10 cellular contexts compared by ENCODE assay signal in genomic region chr1:155968670-155969069, GRCh38. TPM values are rescaled to one million over a fixed set of nuclear protein-coding genes. Genes with fewer than 3 reads are reported as not detected.
DNase-seq lines count a peak whose midpoint lies in the region; ATAC-seq, FAIRE-seq and TF ChIP-seq lines count a peak whose summit lies in the region.
"Had no signal": no experiment of that assay in that cellular context is flagged by ENCODE, and none has a peak within 500 bp of the region (broad histone marks: within the 10 kb centered on the region; RNA-seq: fewer than 3 reads in every experiment).

No MANE protein-coding gene starts in this region.

- H3K9ac ChIP-seq in HepG2 (ENCODE audit: insufficient read depth, low read depth, low read length) = no peak overlapping the region

- H2AFZ ChIP-seq in HepG2 (ENCODE audit: low read length) = no peak overlapping the region

- FAIRE-seq in HepG2 (lab: Jason Lieb, UNC) = no peak
- FAIRE-seq: colon had no signal

- peaks cover 33% of the 10 kb centered on the region for H3K79me2 ChIP-seq in HepG2 (ENCODE audit: insufficient read depth, low read length)

- no peak overlapping the region for H3K4me2 ChIP-seq in HepG2 (ENCODE audit: low read depth, low read length)

- TF ChIP-seq POLR2A in HepG2 (IDR thresholded peaks at IDR 0.05; ENCODE audit: insufficient read depth in 1 of 2, low read depth in 2 of 2, low read length in 2 of 2) (no peak), right lobe of liver (IDR thresholded peaks at IDR 0.05) (no peak), body of pancreas (IDR thresholded peaks at IDR 0.05) (no peak)

- H3K4me3 ChIP-seq in HepG2 (replicated peaks in 1 of 3; ENCODE audit: insufficient read depth in 1 of 3, low read depth in 2 of 3, low read length in 3 of 3) (no peak overlapping the region), right lobe of liver (no peak overlapping the region), muscle layer of duodenum (ENCODE audit: low read depth in 1 of 2, low read length in 2 of 2) (peak overlapping the region in 1 of 2 donors; percentile 19), body of pancreas (no peak overlapping the region)

- in situ Hi-C loops in HepG2 (cut with HindIII; ENCODE audit: extremely low pct_ligation_motif_present, low pct_unique_long_range_greater_than_20kb) = no loop called here

- intact Hi-C loops in HepG2 (cut with micrococcal nuclease; ENCODE audit: unreplicated experiment) (no loop called here), right lobe of liver (cut with DNase I) (no loop called here), body of pancreas (cut with DNase I) (no loop called here)

- WGBS in HepG2 (ENCODE audit: low lambda C conversion rate) = 94% methylated on average over 3 of the region's 3 CpGs
- WGBS in right lobe of liver (ENCODE audit: insufficient coverage, low coverage, low lambda C conversion rate, missing lambda C conversion rate) = 72% methylated on average over 2 of the region's 3 CpGs
- WGBS in body of pancreas, 2 donors = 51 to 70% methylated on average over 3 of the region's 3 CpGs

- H3K36me3 ChIP-seq in HepG2 (replicated peaks in 1 of 2; ENCODE audit: control insufficient read depth in 1 of 2, insufficient read depth in 2 of 2, low read length in 2 of 2) (peaks cover 24 to 47% of the 10 kb centered on the region in 2 experiments), right lobe of liver (peaks cover 0 to 15% (median 2%) of the 10 kb centered on the region in 4 donors), muscle layer of duodenum (ENCODE audit: control insufficient read depth in 1 of 2, insufficient read depth in 2 of 2, low read length in 2 of 2) (peaks cover 20 to 24% of the 10 kb centered on the region in 2 donors), body of pancreas (replicated peaks in 1 of 2; ENCODE audit: insufficient read depth in 1 of 2, low read depth in 2 of 2) (peaks cover 6 to 7% of the 10 kb centered on the region in 2 donors)

- peaks cover 2% of the 10 kb centered on the region; the same call in 1 of the 2 replicates for H4K20me1 ChIP-seq in HepG2 (ENCODE audit: insufficient read depth, low read length)

- TF ChIP-seq CTCF in HepG2 (CRISPR knock-in tag; IDR thresholded peaks at IDR 0.05) (no peak), right lobe of liver (IDR thresholded peaks at IDR 0.05) (no peak), foreskin keratinocyte (conservative IDR thresholded peaks at IDR 0.05) (no peak), body of pancreas (IDR thresholded peaks at IDR 0.05) (no peak)

- ATAC-seq in HepG2 (no peak), right lobe of liver (no peak), foreskin keratinocyte (no peak), body of pancreas (no peak), GM19324 (IDR thresholded peaks at IDR 0.05; ENCODE audit: low FRiP score, unreplicated experiment) (no peak)

- H3K9me3 ChIP-seq in HepG2 (ENCODE audit: low read length) (no peaks in the 10 kb centered on the region), right lobe of liver (no peaks in the 10 kb centered on the region), muscle layer of duodenum (ENCODE audit: control insufficient read depth in 1 of 2, low read length in 2 of 2) (no peaks in the 10 kb centered on the region), body of pancreas (no peaks in the 10 kb centered on the region)

- no peaks in the 10 kb centered on the region for H3K27me3 ChIP-seq in HepG2 (ENCODE audit: control insufficient read depth in 1 of 2, insufficient read depth in 2 of 2, low read length in 2 of 2)
- no peaks in the 10 kb centered on the region for H3K27me3 ChIP-seq in right lobe of liver
- H3K27me3 ChIP-seq in muscle layer of duodenum (ENCODE audit: low read depth, low read length) = no peaks in the 10 kb centered on the region
- H3K27me3 ChIP-seq in foreskin keratinocyte = no peaks in the 10 kb centered on the region
- no peaks in the 10 kb centered on the region for H3K27me3 ChIP-seq in body of pancreas

- no peak for TF ChIP-seq EP300 in HepG2 (IDR thresholded peaks at IDR 0.05; ENCODE audit: low read depth in 2 of 2, low read length in 2 of 2)
- no peak for TF ChIP-seq EP300 in HepG2 (CRISPR knock-in tag; IDR thresholded peaks at IDR 0.05; ENCODE audit: borderline replicate concordance)

- CTCF ChIA-PET in HepG2 (lab: Yijun Ruan, JAX; ENCODE audit: low intra/inter-chr PET ratio, low total read pairs) = no interaction called here

- BruUV-seq in HepG2 (replicated peaks; lab: Mats Ljungman, UMichigan) = no TSS peak

- peak overlapping the region; percentile 86 for H3K27ac ChIP-seq in HepG2 (ENCODE audit: extremely low read length, insufficient read depth, low read length)
- peak overlapping the region in 1 of 3 donors; percentile 51 for H3K27ac ChIP-seq in right lobe of liver
- peak overlapping the region; percentile 50 for H3K27ac ChIP-seq in muscle layer of duodenum (ENCODE audit: low read length)
- no peak overlapping the region for H3K27ac ChIP-seq in foreskin keratinocyte
- peak overlapping the region in 1 of 4 donors; percentile 46 for H3K27ac ChIP-seq in body of pancreas

- H3K4me1 ChIP-seq in HepG2 (ENCODE audit: insufficient read depth, low read length) = peaks cover 79% of the 10 kb centered on the region
- H3K4me1 ChIP-seq in right lobe of liver = peaks cover 0 to 22% (median 5%) of the 10 kb centered on the region in 4 donors
- peaks cover 39 to 73% of the 10 kb centered on the region in 2 donors for H3K4me1 ChIP-seq in muscle layer of duodenum (ENCODE audit: control insufficient read depth in 1 of 2, insufficient read depth in 2 of 2, low read length in 2 of 2)
- H3K4me1 ChIP-seq in foreskin keratinocyte = no peaks in the 10 kb centered on the region
- peaks cover 5% of the 10 kb centered on the region for H3K4me1 ChIP-seq in body of pancreas

- TF ChIP-seq RAD21 in HepG2 (CRISPR knock-in tag; IDR thresholded peaks at IDR 0.05) = no peak

- DNase-seq in HepG2 (ENCODE audit: low spot score) (no peak), right lobe of liver (no peak), dermis blood vessel endothelial cell (peak; percentile 49), foreskin keratinocyte (no peak), body of pancreas (no peak), T1000 (lab: John Stamatoyannopoulos, UW) (no peak)
- DNase-seq: stimulated activated CD4-positive, alpha-beta T cell treated with anti-CD3 and anti-CD28 coated beads, Interleukin-2, amount 100 ng/mL, for 24 hours had no signal

- POLR2A ChIA-PET in HepG2 (lab: Yijun Ruan, JAX) = interaction anchor here (0.9 to 5.0 kb wide), 6 partner anchors 9 to 34 kb away, joined by 3 to 64 read pairs (median 12); partner anchors contain the start of genes ARHGEF2 and KHDC4

RNA-seq across cellular contexts. Expression of gene ARHGEF2, which starts 9.7 kb away (rescaled TPM):
- total RNA-seq in HepG2 (2016; rRNA removed; fragmentation: Illumina TruSeq; extraction: Trizol) (15.0 and 16.1 TPM in 2 replicates), right lobe of liver (10 to 100 TPM in 4 of 6 experiments, 1 to 10 TPM in 2; 7.9 to 23.8 (median 13.1) TPM), dermis blood vessel endothelial cell (101 and 147 TPM in 2 replicates), foreskin keratinocyte (44.0 and 48.6 TPM in 2 replicates), body of pancreas (10 to 100 TPM; 31.9 to 32.6 TPM)
- 7.7 and 8.4 TPM in 2 replicates for total RNA-seq in HepG2 (2016; cell fraction: cytosol; rRNA removed; fragmentation: Illumina TruSeq; extraction: Trizol; ENCODE audit: low read depth)
- 12.9 and 18.6 TPM in 2 replicates for total RNA-seq in HepG2 (2016; cell fraction: insoluble cytoplasmic fraction; rRNA removed; fragmentation: Illumina TruSeq; extraction: Trizol)
- 10.3 and 11.1 TPM in 2 replicates for total RNA-seq in HepG2 (2016; cell fraction: membrane; rRNA removed; fragmentation: Illumina TruSeq; extraction: Trizol)
- total RNA-seq in HepG2 (2016; cell fraction: nucleus; rRNA removed; fragmentation: Illumina TruSeq; extraction: Trizol) = 13.2 and 15.5 TPM in 2 replicates
- polyA plus RNA-seq in HepG2 (2011; rRNA removed) (32.1 and 33.1 TPM in 2 replicates), foreskin keratinocyte (24.4 and 25.5 TPM in 2 replicates)
- 15.2 and 17.5 TPM in 2 replicates for polyA plus RNA-seq in HepG2 (2011; cell fraction: cytosol; rRNA removed)
- polyA plus RNA-seq in HepG2 (2011; cell fraction: nucleus; rRNA removed) = 104 and 108 TPM in 2 replicates
- 28.0 and 37.8 TPM in 2 replicates for polyA plus RNA-seq in HepG2 (2012)
- 1.9 and 2.0 TPM in 2 replicates for polyA plus RNA-seq in HepG2 (2016; cell fraction: cytosol; fragmentation: Illumina TruSeq; extraction: Trizol; ENCODE audit: low read depth)
- 13.1 and 13.4 TPM in 2 replicates for polyA plus RNA-seq in HepG2 (2016; cell fraction: insoluble cytoplasmic fraction; fragmentation: Illumina TruSeq; extraction: Trizol; ENCODE audit: low read depth)
- polyA plus RNA-seq in HepG2 (2016; cell fraction: membrane; fragmentation: Illumina TruSeq; extraction: Trizol; ENCODE audit: low read depth) = 3.6 and 3.8 TPM in 2 replicates
- polyA plus RNA-seq in HepG2 (2016; cell fraction: nucleus; fragmentation: Illumina TruSeq; extraction: Trizol; ENCODE audit: insufficient read depth, low read depth) = 34.1 and 35.2 TPM in 2 replicates
- 54.1 and 96.8 TPM in 2 replicates for polyA minus RNA-seq in HepG2 (2011; rRNA and poly(A)+ RNA removed; ENCODE audit: low replicate concordance)
- polyA minus RNA-seq in HepG2 (2011; cell fraction: cytosol; rRNA and poly(A)+ RNA removed) = 17.6 and 19.9 TPM in 2 replicates
- polyA minus RNA-seq in HepG2 (2011; cell fraction: nucleus; rRNA and poly(A)+ RNA removed) = 50.0 and 65.8 TPM in 2 replicates

RNA-seq across cellular contexts. Expression of gene RXFP4, which starts 27.2 kb away (rescaled TPM):
- total RNA-seq in HepG2 (2016; rRNA removed; fragmentation: Illumina TruSeq; extraction: Trizol) = 0.38 TPM in 1 of 2 replicates, not detected in the other
- not detected in 2 replicates for total RNA-seq in HepG2 (2016; cell fraction: cytosol; rRNA removed; fragmentation: Illumina TruSeq; extraction: Trizol; ENCODE audit: low read depth)
- total RNA-seq in HepG2 (2016; cell fraction: insoluble cytoplasmic fraction; rRNA removed; fragmentation: Illumina TruSeq; extraction: Trizol) = 0.25 and 0.28 TPM in 2 replicates
- total RNA-seq in HepG2 (2016; cell fraction: membrane; rRNA removed; fragmentation: Illumina TruSeq; extraction: Trizol) = not detected in 2 replicates
- total RNA-seq in HepG2 (2016; cell fraction: nucleus; rRNA removed; fragmentation: Illumina TruSeq; extraction: Trizol) = 0.31 TPM in 1 of 2 replicates, not detected in the other
- polyA plus RNA-seq in HepG2 (2011; rRNA removed) = 1.4 and 1.9 TPM in 2 replicates
- polyA plus RNA-seq in HepG2 (2011; cell fraction: cytosol; rRNA removed) = 1.3 and 2.1 TPM in 2 replicates
- polyA plus RNA-seq in HepG2 (2011; cell fraction: nucleus; rRNA removed) = 0.42 and 0.48 TPM in 2 replicates
- 0.48 and 0.72 TPM in 2 replicates for polyA plus RNA-seq in HepG2 (2012)
- 0.08 TPM in 1 of 2 replicates, not detected in the other for polyA plus RNA-seq in HepG2 (2016; cell fraction: cytosol; fragmentation: Illumina TruSeq; extraction: Trizol; ENCODE audit: low read depth)
- not detected in 2 replicates for polyA plus RNA-seq in HepG2 (2016; cell fraction: insoluble cytoplasmic fraction; fragmentation: Illumina TruSeq; extraction: Trizol; ENCODE audit: low read depth)
- polyA plus RNA-seq in HepG2 (2016; cell fraction: membrane; fragmentation: Illumina TruSeq; extraction: Trizol; ENCODE audit: low read depth) = not detected in 2 replicates
- 0.64 and 0.79 TPM in 2 replicates for polyA plus RNA-seq in HepG2 (2016; cell fraction: nucleus; fragmentation: Illumina TruSeq; extraction: Trizol; ENCODE audit: insufficient read depth, low read depth)
- 1.4 and 2.7 TPM in 2 replicates for polyA minus RNA-seq in HepG2 (2011; rRNA and poly(A)+ RNA removed; ENCODE audit: low replicate concordance)
- 0.49 TPM in 1 of 2 replicates, not detected in the other for polyA minus RNA-seq in HepG2 (2011; cell fraction: cytosol; rRNA and poly(A)+ RNA removed)
- 0.39 and 1.1 TPM in 2 replicates for polyA minus RNA-seq in HepG2 (2011; cell fraction: nucleus; rRNA and poly(A)+ RNA removed)
- not detected for total RNA-seq in right lobe of liver
- total RNA-seq in dermis blood vessel endothelial cell = 0.19 TPM in 1 of 2 replicates, not detected in the other
- not detected in 2 replicates for total RNA-seq in foreskin keratinocyte
- not detected in 2 replicates for polyA plus RNA-seq in foreskin keratinocyte
- total RNA-seq in body of pancreas = under 1 TPM in 1 of 2 donors, not detected in 1; 0.26 TPM

RNA-seq across cellular contexts. Expression of gene KHDC4, which starts 34.5 kb away (rescaled TPM):
- total RNA-seq in HepG2 (2016; rRNA removed; fragmentation: Illumina TruSeq; extraction: Trizol) (15.9 and 33.5 TPM in 2 replicates), right lobe of liver (10 to 100 TPM; 14.1 to 19.0 (median 17.2) TPM), dermis blood vessel endothelial cell (25.7 and 32.8 TPM in 2 replicates), foreskin keratinocyte (22.7 and 27.9 TPM in 2 replicates), body of pancreas (10 to 100 TPM; 32.7 to 40.5 TPM)
- total RNA-seq in HepG2 (2016; cell fraction: cytosol; rRNA removed; fragmentation: Illumina TruSeq; extraction: Trizol; ENCODE audit: low read depth) = 17.8 and 22.2 TPM in 2 replicates
- 17.1 and 30.7 TPM in 2 replicates for total RNA-seq in HepG2 (2016; cell fraction: insoluble cytoplasmic fraction; rRNA removed; fragmentation: Illumina TruSeq; extraction: Trizol)
- 16.0 and 18.2 TPM in 2 replicates for total RNA-seq in HepG2 (2016; cell fraction: membrane; rRNA removed; fragmentation: Illumina TruSeq; extraction: Trizol)
- total RNA-seq in HepG2 (2016; cell fraction: nucleus; rRNA removed; fragmentation: Illumina TruSeq; extraction: Trizol) = 51.8 and 57.5 TPM in 2 replicates
- polyA plus RNA-seq in HepG2 (2011; rRNA removed) (74.5 and 92.0 TPM in 2 replicates), foreskin keratinocyte (9.0 and 12.1 TPM in 2 replicates)
- polyA plus RNA-seq in HepG2 (2011; cell fraction: cytosol; rRNA removed) = 35.4 and 38.7 TPM in 2 replicates
- polyA plus RNA-seq in HepG2 (2011; cell fraction: nucleus; rRNA removed) = 126 and 134 TPM in 2 replicates
- polyA plus RNA-seq in HepG2 (2012) = 37.2 and 38.4 TPM in 2 replicates
- polyA plus RNA-seq in HepG2 (2016; cell fraction: cytosol; fragmentation: Illumina TruSeq; extraction: Trizol; ENCODE audit: low read depth) = 2.1 and 2.5 TPM in 2 replicates
- polyA plus RNA-seq in HepG2 (2016; cell fraction: insoluble cytoplasmic fraction; fragmentation: Illumina TruSeq; extraction: Trizol; ENCODE audit: low read depth) = 14.7 and 16.3 TPM in 2 replicates
- 4.2 and 4.7 TPM in 2 replicates for polyA plus RNA-seq in HepG2 (2016; cell fraction: membrane; fragmentation: Illumina TruSeq; extraction: Trizol; ENCODE audit: low read depth)
- polyA plus RNA-seq in HepG2 (2016; cell fraction: nucleus; fragmentation: Illumina TruSeq; extraction: Trizol; ENCODE audit: insufficient read depth, low read depth) = 113 and 121 TPM in 2 replicates
- 83.9 and 155 TPM in 2 replicates for polyA minus RNA-seq in HepG2 (2011; rRNA and poly(A)+ RNA removed; ENCODE audit: low replicate concordance)
- 19.6 and 24.9 TPM in 2 replicates for polyA minus RNA-seq in HepG2 (2011; cell fraction: cytosol; rRNA and poly(A)+ RNA removed)
- 113 and 148 TPM in 2 replicates for polyA minus RNA-seq in HepG2 (2011; cell fraction: nucleus; rRNA and poly(A)+ RNA removed)

RNA-seq across cellular contexts. Expression of gene SSR2, which starts 52.1 kb away (rescaled TPM):
- total RNA-seq in HepG2 (2016; rRNA removed; fragmentation: Illumina TruSeq; extraction: Trizol) (150 and 284 TPM in 2 replicates), right lobe of liver (100 to 1,000 TPM in 4 of 6 experiments, 10 to 100 TPM in 2; 59.5 to 227 (median 103) TPM), dermis blood vessel endothelial cell (516 and 723 TPM in 2 replicates), foreskin keratinocyte (175 and 203 TPM in 2 replicates), body of pancreas (100 to 1,000 TPM; 179 to 291 TPM)
- 92.7 and 103 TPM in 2 replicates for total RNA-seq in HepG2 (2016; cell fraction: cytosol; rRNA removed; fragmentation: Illumina TruSeq; extraction: Trizol; ENCODE audit: low read depth)
- total RNA-seq in HepG2 (2016; cell fraction: insoluble cytoplasmic fraction; rRNA removed; fragmentation: Illumina TruSeq; extraction: Trizol) = 138 and 293 TPM in 2 replicates
- 147 and 165 TPM in 2 replicates for total RNA-seq in HepG2 (2016; cell fraction: membrane; rRNA removed; fragmentation: Illumina TruSeq; extraction: Trizol)
- 188 and 211 TPM in 2 replicates for total RNA-seq in HepG2 (2016; cell fraction: nucleus; rRNA removed; fragmentation: Illumina TruSeq; extraction: Trizol)
- polyA plus RNA-seq in HepG2 (2011; rRNA removed) (442 and 461 TPM in 2 replicates), foreskin keratinocyte (263 and 292 TPM in 2 replicates)
- 664 and 870 TPM in 2 replicates for polyA plus RNA-seq in HepG2 (2011; cell fraction: cytosol; rRNA removed)
- polyA plus RNA-seq in HepG2 (2011; cell fraction: nucleus; rRNA removed) = 174 and 212 TPM in 2 replicates
- polyA plus RNA-seq in HepG2 (2012) = 199 and 208 TPM in 2 replicates
- polyA plus RNA-seq in HepG2 (2016; cell fraction: cytosol; fragmentation: Illumina TruSeq; extraction: Trizol; ENCODE audit: low read depth) = 105 and 112 TPM in 2 replicates
- 153 and 154 TPM in 2 replicates for polyA plus RNA-seq in HepG2 (2016; cell fraction: insoluble cytoplasmic fraction; fragmentation: Illumina TruSeq; extraction: Trizol; ENCODE audit: low read depth)
- 145 and 154 TPM in 2 replicates for polyA plus RNA-seq in HepG2 (2016; cell fraction: membrane; fragmentation: Illumina TruSeq; extraction: Trizol; ENCODE audit: low read depth)
- 326 and 354 TPM in 2 replicates for polyA plus RNA-seq in HepG2 (2016; cell fraction: nucleus; fragmentation: Illumina TruSeq; extraction: Trizol; ENCODE audit: insufficient read depth, low read depth)
- 359 and 489 TPM in 2 replicates for polyA minus RNA-seq in HepG2 (2011; rRNA and poly(A)+ RNA removed; ENCODE audit: low replicate concordance)
- polyA minus RNA-seq in HepG2 (2011; cell fraction: cytosol; rRNA and poly(A)+ RNA removed) = 105 and 115 TPM in 2 replicates
- 44.5 and 56.7 TPM in 2 replicates for polyA minus RNA-seq in HepG2 (2011; cell fraction: nucleus; rRNA and poly(A)+ RNA removed)

RNA-seq across cellular contexts. Expression of gene RIT1, which starts 57.5 kb away (rescaled TPM):
- total RNA-seq in HepG2 (2016; rRNA removed; fragmentation: Illumina TruSeq; extraction: Trizol) (12.2 and 15.9 TPM in 2 replicates), right lobe of liver (10 to 100 TPM in 3 of 6 experiments, 1 to 10 TPM in 3; 4.9 to 28.3 (median 11.3) TPM), dermis blood vessel endothelial cell (59.4 and 60.6 TPM in 2 replicates), foreskin keratinocyte (17.7 and 21.9 TPM in 2 replicates), body of pancreas (10 to 100 TPM in 1 of 2 donors, 1 to 10 TPM in 1; 6.9 to 16.1 TPM)
- 1.8 and 2.7 TPM in 2 replicates for total RNA-seq in HepG2 (2016; cell fraction: cytosol; rRNA removed; fragmentation: Illumina TruSeq; extraction: Trizol; ENCODE audit: low read depth)
- 12.0 and 18.3 TPM in 2 replicates for total RNA-seq in HepG2 (2016; cell fraction: insoluble cytoplasmic fraction; rRNA removed; fragmentation: Illumina TruSeq; extraction: Trizol)
- 3.7 and 5.0 TPM in 2 replicates for total RNA-seq in HepG2 (2016; cell fraction: membrane; rRNA removed; fragmentation: Illumina TruSeq; extraction: Trizol)
- total RNA-seq in HepG2 (2016; cell fraction: nucleus; rRNA removed; fragmentation: Illumina TruSeq; extraction: Trizol) = 5.1 and 6.9 TPM in 2 replicates
- polyA plus RNA-seq in HepG2 (2011; rRNA removed) (29.3 and 32.2 TPM in 2 replicates), foreskin keratinocyte (13.7 and 14.1 TPM in 2 replicates)
- 27.0 and 36.8 TPM in 2 replicates for polyA plus RNA-seq in HepG2 (2011; cell fraction: cytosol; rRNA removed)
- 10.2 and 15.6 TPM in 2 replicates for polyA plus RNA-seq in HepG2 (2011; cell fraction: nucleus; rRNA removed)
- polyA plus RNA-seq in HepG2 (2012) = 14.8 and 19.9 TPM in 2 replicates
- 1.3 and 1.4 TPM in 2 replicates for polyA plus RNA-seq in HepG2 (2016; cell fraction: cytosol; fragmentation: Illumina TruSeq; extraction: Trizol; ENCODE audit: low read depth)
- polyA plus RNA-seq in HepG2 (2016; cell fraction: insoluble cytoplasmic fraction; fragmentation: Illumina TruSeq; extraction: Trizol; ENCODE audit: low read depth) = 12.1 and 13.9 TPM in 2 replicates
- polyA plus RNA-seq in HepG2 (2016; cell fraction: membrane; fragmentation: Illumina TruSeq; extraction: Trizol; ENCODE audit: low read depth) = 1.8 and 2.0 TPM in 2 replicates
- polyA plus RNA-seq in HepG2 (2016; cell fraction: nucleus; fragmentation: Illumina TruSeq; extraction: Trizol; ENCODE audit: insufficient read depth, low read depth) = 13.6 and 15.1 TPM in 2 replicates
- 23.7 and 26.0 TPM in 2 replicates for polyA minus RNA-seq in HepG2 (2011; rRNA and poly(A)+ RNA removed; ENCODE audit: low replicate concordance)
- polyA minus RNA-seq in HepG2 (2011; cell fraction: cytosol; rRNA and poly(A)+ RNA removed) = 16.1 and 17.4 TPM in 2 replicates
- polyA minus RNA-seq in HepG2 (2011; cell fraction: nucleus; rRNA and poly(A)+ RNA removed) = 11.6 and 20.5 TPM in 2 replicates
